In genomic region chr19:19900124-19900523, GRCh38 we compare ENCODE assay signal across 8 cellular contexts. TPM values are rescaled to one million over a fixed set of nuclear protein-coding genes. Genes with fewer than 3 reads are reported as not detected.
DNase-seq lines count a peak whose midpoint lies in the region; ATAC-seq, FAIRE-seq and TF ChIP-seq lines count a peak whose summit lies in the region.

No MANE protein-coding gene starts in this region.

- TF ChIP-seq CTCF in fibroblast of mammary gland (conservative IDR thresholded peaks at IDR 0.05; ENCODE audit: control insufficient read depth, insufficient read depth, low read depth, low read length) (no peak), progenitor cell of endocrine pancreas (IDR thresholded peaks at IDR 0.05; ENCODE audit: unreplicated experiment) (no peak)

- peak overlapping the region; percentile 100 for H3K27ac Mint-ChIP-seq in progenitor cell of endocrine pancreas

- no peaks in the 10 kb centered on the region for H3K27me3 Mint-ChIP-seq in progenitor cell of endocrine pancreas

- H3K9me3 Mint-ChIP-seq in progenitor cell of endocrine pancreas (ENCODE audit: low read depth), result peaks cover 41% of the 10 kb centered on the region

- peak overlapping the region; percentile 96 for H3K4me3 Mint-ChIP-seq in progenitor cell of endocrine pancreas (ENCODE audit: low read depth)

- no peak for FAIRE-seq in H54 (lab: Jason Lieb, UNC)

- TF ChIP-seq POLR2A in erythroblast (IDR thresholded peaks at IDR 0.05; ENCODE audit: low read length) (no peak), H54 (IDR thresholded peaks at IDR 0.05; ENCODE audit: low read depth, low read length) (no peak)

- H3K4me1 Mint-ChIP-seq in progenitor cell of endocrine pancreas (ENCODE audit: low read depth), result peaks cover 27% of the 10 kb centered on the region

- peaks cover 35% of the 10 kb centered on the region for H3K36me3 Mint-ChIP-seq in progenitor cell of endocrine pancreas (ENCODE audit: insufficient read depth)

- DNase-seq in COLO668 (lab: John Stamatoyannopoulos, UW; ENCODE audit: unreplicated experiment), result peak; percentile 14
- DNase-seq in T-helper 22 cell (ENCODE audit: low read depth), result peak; percentile 4
- DNase-seq in fibroblast of mammary gland (ENCODE audit: low read depth), result peak; percentile 79
- DNase-seq in progenitor cell of endocrine pancreas (ENCODE audit: low spot score, unreplicated experiment), result no peak
- no peak for DNase-seq in SW480 (ENCODE audit: low spot score)
- DNase-seq in erythroblast (lab: John Stamatoyannopoulos, UW), result no peak
- DNase-seq in H54 (ENCODE audit: insufficient read length, low spot score), result no peak

- peak overlapping the region; percentile 79 for H3K4me3 ChIP-seq in fibroblast of mammary gland (ENCODE audit: control insufficient read depth, low read depth, low read length)

- ATAC-seq in HG02642 (IDR thresholded peaks at IDR 0.05; ENCODE audit: poor library complexity, unreplicated experiment), result peak; percentile 3

RNA-seq across cellular contexts. Expression of gene ZNF93, which starts 0.6 kb away (rescaled TPM):
- 36.5 and 40.7 TPM in 2 replicates for total RNA-seq in progenitor cell of endocrine pancreas

RNA-seq across cellular contexts. Expression of gene ZNF253, which starts 34.4 kb away (rescaled TPM):
- total RNA-seq in progenitor cell of endocrine pancreas, result 50.0 and 59.4 TPM in 2 replicates

Comparison
In these comparisons a context has a peak if more than half of its experiments do, and no peak if none do; other contexts are left out.
1. DNase-seq: peak in COLO668 (single experiment), T-helper 22 cell (single experiment) and fibroblast of mammary gland (single experiment); none in progenitor cell of endocrine pancreas (single experiment), SW480 (single experiment), erythroblast (0 of 2) and H54 (single experiment).